ENCODE assay signal across 9 cellular contexts in genomic region chr10:126062132-126063032, GRCh38.
DNase-seq lines count a peak whose midpoint lies in the region; ATAC-seq, FAIRE-seq and TF ChIP-seq lines count a peak whose summit lies in the region.
"Had no signal": no experiment of that assay in that cellular context is flagged by ENCODE, and none has a peak within 500 bp of the region (broad histone marks: within the 10 kb centered on the region; RNA-seq: fewer than 3 reads in every experiment).

No MANE protein-coding gene starts in this region.

- in situ Hi-C loops in HepG2 (cut with HindIII; ENCODE audit: extremely low pct_ligation_motif_present, low pct_unique_long_range_greater_than_20kb): no loop called here

- no peak for TF ChIP-seq CTCF in right lobe of liver (IDR thresholded peaks at IDR 0.05)
- no peak for TF ChIP-seq CTCF in HepG2 (CRISPR knock-in tag; IDR thresholded peaks at IDR 0.05)
- TF ChIP-seq CTCF in vagina (IDR thresholded peaks at IDR 0.05): no peak

- intact Hi-C loops in right lobe of liver (cut with DNase I) (no loop called here), HepG2 (cut with micrococcal nuclease; ENCODE audit: unreplicated experiment) (no loop called here), vagina (cut with DNase I) (no loop called here)
- intact Hi-C loops in dendritic cell treated with granulocyte-macrophage colony-stimulating factor and Interleukin-4, amounts not matched to agents 40 ng/mL and 50 ng/mL, for 4 days (cut with micrococcal nuclease): no loop called here

- H3K4me3 ChIP-seq in right lobe of liver (no peak overlapping the region), HepG2 (replicated peaks in 1 of 3; ENCODE audit: insufficient read depth in 1 of 3, low read depth in 2 of 3, low read length in 3 of 3) (no peak overlapping the region), vagina (no peak overlapping the region)

- H3K4me2 ChIP-seq in HepG2 (ENCODE audit: low read depth, low read length): no peak overlapping the region

- TF ChIP-seq EP300 in HepG2 (IDR thresholded peaks at IDR 0.05; ENCODE audit: low read depth in 2 of 2, low read length in 2 of 2) (no peak), HepG2 (CRISPR knock-in tag; IDR thresholded peaks at IDR 0.05; ENCODE audit: borderline replicate concordance) (no peak)

- H3K27me3 ChIP-seq in right lobe of liver: peaks cover 0 to 4% of the 10 kb centered on the region in 2 donors
- peaks cover 2 to 41% of the 10 kb centered on the region in 2 experiments; a peak in 3 of 5 replicates for H3K27me3 ChIP-seq in HepG2 (ENCODE audit: control insufficient read depth in 1 of 2, insufficient read depth in 2 of 2, low read length in 2 of 2)
- H3K27me3 ChIP-seq in vagina: no peaks in the 10 kb centered on the region

- BruUV-seq in HepG2 (replicated peaks; lab: Mats Ljungman, UMichigan): no TSS peak

- H3K9me3 Mint-ChIP-seq in dendritic cell treated with granulocyte-macrophage colony-stimulating factor and Interleukin-4, amounts not matched to agents 40 ng/mL and 50 ng/mL, for 4 days: peaks cover 9% of the 10 kb centered on the region
- H3K9me3 Mint-ChIP-seq in naive thymus-derived CD8-positive, alpha-beta T cell: peaks cover 0 to 2% (median 0%) of the 10 kb centered on the region in 9 donors
- H3K9me3 Mint-ChIP-seq: CD4-positive, CD25-positive, alpha-beta regulatory T cell had no signal

- TF ChIP-seq POLR2A in right lobe of liver (IDR thresholded peaks at IDR 0.05) (no peak), HepG2 (IDR thresholded peaks at IDR 0.05; ENCODE audit: insufficient read depth in 1 of 2, low read depth in 2 of 2, low read length in 2 of 2) (no peak), vagina (IDR thresholded peaks at IDR 0.05) (no peak)

- no peak overlapping the region for H3K9ac ChIP-seq in HepG2 (ENCODE audit: insufficient read depth, low read depth, low read length)

- H3K27ac Mint-ChIP-seq in dendritic cell treated with granulocyte-macrophage colony-stimulating factor and Interleukin-4, amounts not matched to agents 40 ng/mL and 50 ng/mL, for 4 days: peak overlapping the region; percentile 90
- H3K27ac Mint-ChIP-seq in naive thymus-derived CD8-positive, alpha-beta T cell: no peak overlapping the region
- H3K27ac Mint-ChIP-seq: CD4-positive, CD25-positive, alpha-beta regulatory T cell had no signal

- WGBS in right lobe of liver (ENCODE audit: insufficient coverage, low coverage, low lambda C conversion rate, missing lambda C conversion rate): 46% methylated on average over 10 of the region's 11 CpGs
- 7% methylated on average over 8 of the region's 11 CpGs for WGBS in HepG2 (ENCODE audit: low lambda C conversion rate)

- POLR2A ChIA-PET in HepG2 (lab: Yijun Ruan, JAX): no interaction called here
- POLR2A ChIA-PET in naive thymus-derived CD8-positive, alpha-beta T cell (lab: Charles Lee): no interaction called here

- H3K27ac ChIP-seq in right lobe of liver (no peak overlapping the region), HepG2 (ENCODE audit: extremely low read length, insufficient read depth, low read length) (no peak overlapping the region), vagina (peak overlapping the region; percentile 66)

- H3K36me3 ChIP-seq in right lobe of liver (no peaks in the 10 kb centered on the region), HepG2 (replicated peaks in 1 of 2; ENCODE audit: control insufficient read depth in 1 of 2, insufficient read depth in 2 of 2, low read length in 2 of 2) (no peaks in the 10 kb centered on the region), vagina (no peaks in the 10 kb centered on the region)

- no peak for FAIRE-seq in HepG2 (lab: Jason Lieb, UNC)

- no peak overlapping the region for H2AFZ ChIP-seq in HepG2 (ENCODE audit: low read length)

- DNase-seq in right lobe of liver: peak in 1 of 3 donors; percentile 63
- DNase-seq in HepG2 (ENCODE audit: low spot score): no peak
- DNase-seq in lung microvascular endothelial cell (ENCODE audit: low read depth in 2 of 2): peak; percentile 92 to 97
- no peak for DNase-seq in vagina (ENCODE audit: extremely low spot score in 2 of 2)
- no peak for DNase-seq in naive thymus-derived CD8-positive, alpha-beta T cell
- no peak for DNase-seq in activated naive CD4-positive, alpha-beta T cell treated with anti-CD3 and anti-CD28 coated beads, Interleukin-2, amount 50 U/mL, for 16 hours
- DNase-seq: CD4-positive, CD25-positive, alpha-beta regulatory T cell had no signal

- CTCF ChIA-PET in HepG2 (lab: Yijun Ruan, JAX; ENCODE audit: low intra/inter-chr PET ratio, low total read pairs): no interaction called here

- TF ChIP-seq RAD21 in HepG2 (CRISPR knock-in tag; IDR thresholded peaks at IDR 0.05): no peak

- H4K20me1 ChIP-seq in HepG2 (ENCODE audit: insufficient read depth, low read length): no peaks in the 10 kb centered on the region

- H3K4me1 Mint-ChIP-seq in dendritic cell treated with granulocyte-macrophage colony-stimulating factor and Interleukin-4, amounts not matched to agents 40 ng/mL and 50 ng/mL, for 4 days (ENCODE audit: low read depth): peaks cover 75% of the 10 kb centered on the region
- no peaks in the 10 kb centered on the region for H3K4me1 Mint-ChIP-seq in naive thymus-derived CD8-positive, alpha-beta T cell

- ATAC-seq in right lobe of liver (peak; percentile 12 to 75 (median 44)), HepG2 (no peak), HG03378 (IDR thresholded peaks at IDR 0.05; ENCODE audit: unreplicated experiment) (no peak)
- no peak for ATAC-seq in naive thymus-derived CD8-positive, alpha-beta T cell

- H3K9me3 ChIP-seq in right lobe of liver: no peaks in the 10 kb centered on the region
- H3K9me3 ChIP-seq in HepG2 (ENCODE audit: low read length): no peaks in the 10 kb centered on the region
- no peaks in the 10 kb centered on the region for H3K9me3 ChIP-seq in vagina

- H3K4me3 Mint-ChIP-seq in dendritic cell treated with granulocyte-macrophage colony-stimulating factor and Interleukin-4, amounts not matched to agents 40 ng/mL and 50 ng/mL, for 4 days: no peak overlapping the region
- no peak overlapping the region for H3K4me3 Mint-ChIP-seq in naive thymus-derived CD8-positive, alpha-beta T cell
- H3K4me3 Mint-ChIP-seq: CD4-positive, CD25-positive, alpha-beta regulatory T cell had no signal

- H3K27me3 Mint-ChIP-seq in dendritic cell treated with granulocyte-macrophage colony-stimulating factor and Interleukin-4, amounts not matched to agents 40 ng/mL and 50 ng/mL, for 4 days: peaks cover 20% of the 10 kb centered on the region
- H3K27me3 Mint-ChIP-seq in naive thymus-derived CD8-positive, alpha-beta T cell: peaks cover 0 to 13% (median 8%) of the 10 kb centered on the region in 5 donors
- H3K27me3 Mint-ChIP-seq: CD4-positive, CD25-positive, alpha-beta regulatory T cell had no signal

- H3K4me1 ChIP-seq in right lobe of liver: no peaks in the 10 kb centered on the region
- no peaks in the 10 kb centered on the region for H3K4me1 ChIP-seq in HepG2 (ENCODE audit: insufficient read depth, low read length)
- peaks cover 42% of the 10 kb centered on the region for H3K4me1 ChIP-seq in vagina

- H3K36me3 Mint-ChIP-seq in dendritic cell treated with granulocyte-macrophage colony-stimulating factor and Interleukin-4, amounts not matched to agents 40 ng/mL and 50 ng/mL, for 4 days (ENCODE audit: low read depth): peaks cover 6% of the 10 kb centered on the region
- peaks cover 0 to 2% (median 0%) of the 10 kb centered on the region in 3 donors for H3K36me3 Mint-ChIP-seq in naive thymus-derived CD8-positive, alpha-beta T cell
- H3K36me3 Mint-ChIP-seq: CD4-positive, CD25-positive, alpha-beta regulatory T cell had no signal

- no peaks in the 10 kb centered on the region for H3K79me2 ChIP-seq in HepG2 (ENCODE audit: insufficient read depth, low read length)

TF ChIP-seq in HepG2, 621 proteins besides CTCF, POLR2A, EP300 and RAD21 (continues in another document):
- no peak for TF ChIP-seq SCMH1 (CRISPR knock-in tag; IDR thresholded peaks at IDR 0.05; ENCODE audit: borderline replicate concordance)
- TF ChIP-seq, protein P1, sequence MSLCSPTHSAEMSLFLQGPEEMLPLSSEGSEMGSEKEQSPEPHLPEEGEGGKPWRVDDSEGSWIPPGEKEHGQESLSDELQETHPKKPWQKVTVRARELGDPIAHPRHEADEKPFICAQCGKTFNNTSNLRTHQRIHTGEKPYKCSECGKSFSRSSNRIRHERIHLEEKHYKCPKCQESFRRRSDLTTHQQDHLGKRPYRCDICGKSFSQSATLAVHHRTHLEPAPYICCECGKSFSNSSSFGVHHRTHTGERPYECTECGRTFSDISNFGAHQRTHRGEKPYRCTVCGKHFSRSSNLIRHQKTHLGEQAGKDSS (CRISPR knock-in tag; IDR thresholded peaks at IDR 0.05; ENCODE audit: borderline replicate concordance, low read depth): no peak
- no peak for TF ChIP-seq IKZF5 (CRISPR knock-in tag; IDR thresholded peaks at IDR 0.05)
- no peak for TF ChIP-seq MEIS1 (CRISPR knock-in tag; IDR thresholded peaks at IDR 0.05; ENCODE audit: borderline replicate concordance)
- TF ChIP-seq ZSCAN12 (CRISPR knock-in tag; IDR thresholded peaks at IDR 0.05): no peak
- no peak for TF ChIP-seq MIER3 (CRISPR knock-in tag; IDR thresholded peaks at IDR 0.05; ENCODE audit: borderline replicate concordance)
- no peak for TF ChIP-seq ZNF749 (CRISPR knock-in tag; IDR thresholded peaks at IDR 0.05; ENCODE audit: borderline replicate concordance)
- no peak for TF ChIP-seq SSRP1 (CRISPR knock-in tag; IDR thresholded peaks at IDR 0.05)
- TF ChIP-seq, protein P2, sequence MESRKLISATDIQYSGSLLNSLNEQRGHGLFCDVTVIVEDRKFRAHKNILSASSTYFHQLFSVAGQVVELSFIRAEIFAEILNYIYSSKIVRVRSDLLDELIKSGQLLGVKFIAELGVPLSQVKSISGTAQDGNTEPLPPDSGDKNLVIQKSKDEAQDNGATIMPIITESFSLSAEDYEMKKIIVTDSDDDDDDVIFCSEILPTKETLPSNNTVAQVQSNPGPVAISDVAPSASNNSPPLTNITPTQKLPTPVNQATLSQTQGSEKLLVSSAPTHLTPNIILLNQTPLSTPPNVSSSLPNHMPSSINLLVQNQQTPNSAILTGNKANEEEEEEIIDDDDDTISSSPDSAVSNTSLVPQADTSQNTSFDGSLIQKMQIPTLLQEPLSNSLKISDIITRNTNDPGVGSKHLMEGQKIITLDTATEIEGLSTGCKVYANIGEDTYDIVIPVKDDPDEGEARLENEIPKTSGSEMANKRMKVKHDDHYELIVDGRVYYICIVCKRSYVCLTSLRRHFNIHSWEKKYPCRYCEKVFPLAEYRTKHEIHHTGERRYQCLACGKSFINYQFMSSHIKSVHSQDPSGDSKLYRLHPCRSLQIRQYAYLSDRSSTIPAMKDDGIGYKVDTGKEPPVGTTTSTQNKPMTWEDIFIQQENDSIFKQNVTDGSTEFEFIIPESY (CRISPR knock-in tag; IDR thresholded peaks at IDR 0.05): no peak

Comparison
In these comparisons a context has a peak if more than half of its experiments do, and no peak if none do; other contexts are left out.
1. ATAC-seq: peak in right lobe of liver (4 of 4); none in HepG2 (single experiment), naive thymus-derived CD8-positive, alpha-beta T cell (0 of 2) and HG03378 (single experiment).
2. DNase-seq: peak in lung microvascular endothelial cell (2 of 2); none in HepG2 (single experiment), vagina (0 of 2), naive thymus-derived CD8-positive, alpha-beta T cell (0 of 10) and activated naive CD4-positive, alpha-beta T cell treated with anti-CD3 and anti-CD28 coated beads, Interleukin-2, amount 50 U/mL, for 16 hours (single experiment).